ENCODE assay signal across 23 cellular contexts in genomic region chr2:112109278-112109677, GRCh38. TPM values are rescaled to one million over a fixed set of nuclear protein-coding genes. Genes with fewer than 3 reads are reported as not detected.
DNase-seq lines count a peak whose midpoint lies in the region; ATAC-seq, FAIRE-seq and TF ChIP-seq lines count a peak whose summit lies in the region.
"Had no signal": no experiment of that assay in that cellular context is flagged by ENCODE, and none has a peak within 500 bp of the region (broad histone marks: within the 10 kb centered on the region; RNA-seq: fewer than 3 reads in every experiment).

No MANE protein-coding gene starts in this region.

- peak overlapping the region; percentile 31 for H3K27ac Mint-ChIP-seq in T-helper 2 cell treated with Interferon-gamma antibody and Interleukin-4, amounts not matched to agents 5 μg/mL and 100 μg/mL, for 36 hours
- H3K27ac Mint-ChIP-seq in MCF 10A (ENCODE audit: low read depth, unreplicated experiment), result no peak overlapping the region
- H3K27ac Mint-ChIP-seq: B cell; CD4-positive, CD25-positive, alpha-beta regulatory T cell; CD8-positive, alpha-beta T cell had no signal

- no peak overlapping the region for H3K27ac ChIP-seq in K562 (ENCODE audit: extremely low read depth, low read depth, low read length)
- H3K27ac ChIP-seq: 22Rv1, BLaER1, C4-2B, GM23248 had no signal

- TF ChIP-seq RAD21 in K562 (CRISPR knock-in tag; conservative IDR thresholded peaks at IDR 0.05 in 1 of 2, IDR thresholded peaks at IDR 0.05 in 1 of 2), result no peak

- peaks cover 67% of the 10 kb centered on the region for H3K36me3 Mint-ChIP-seq in T-helper 2 cell treated with Interferon-gamma antibody and Interleukin-4, amounts not matched to agents 5 μg/mL and 100 μg/mL, for 36 hours (ENCODE audit: low read depth)
- H3K36me3 Mint-ChIP-seq in MCF 10A (ENCODE audit: insufficient read depth, unreplicated experiment), result peaks cover 65% of the 10 kb centered on the region

- no peaks in the 10 kb centered on the region for H3K79me2 ChIP-seq in K562 (ENCODE audit: control insufficient read depth, insufficient read depth, low read length)

- no peaks in the 10 kb centered on the region for H3K4me1 ChIP-seq in K562 (replicated peaks in 1 of 2; ENCODE audit: control insufficient read depth in 2 of 2, insufficient read depth in 2 of 2, low read length in 2 of 2)
- H3K4me1 ChIP-seq: BLaER1, Caco-2 had no signal

- TF ChIP-seq POLR2A in K562 (conservative IDR thresholded peaks at IDR 0.05), result no peak

- no peak for TF ChIP-seq CTCF in K562 (IDR thresholded peaks at IDR 0.05 in 2 of 3, conservative IDR thresholded peaks at IDR 0.05 in 1 of 3; ENCODE audit: insufficient read depth in 2 of 3, low read depth in 1 of 3, low read length in 3 of 3)
- TF ChIP-seq CTCF in MCF 10A (IDR thresholded peaks at IDR 0.05; ENCODE audit: unreplicated experiment), result no peak

- no peak for TF ChIP-seq EP300 in K562 (IDR thresholded peaks at IDR 0.05; ENCODE audit: low read length)

- in situ Hi-C loops in K562 (cut with MboI), result no loop called here

- no peak overlapping the region for H3K9ac ChIP-seq in K562 (ENCODE audit: insufficient read depth in 1 of 2, low read depth in 2 of 2, low read length in 2 of 2)
- H3K9ac ChIP-seq: BLaER1, GM23248 had no signal

- peaks cover 12% of the 10 kb centered on the region; the same call in 1 of the 2 replicates for H3K9me3 ChIP-seq in K562 (replicated peaks; ENCODE audit: control insufficient read depth, insufficient read depth, low read depth, low read length)

- H3K9me3 Mint-ChIP-seq in T-helper 2 cell treated with Interferon-gamma antibody and Interleukin-4, amounts not matched to agents 5 μg/mL and 100 μg/mL, for 36 hours, result peaks cover 45% of the 10 kb centered on the region
- H3K9me3 Mint-ChIP-seq in MCF 10A (ENCODE audit: unreplicated experiment), result peaks cover 14% of the 10 kb centered on the region

- no peak overlapping the region for H3K4me3 Mint-ChIP-seq in T-helper 2 cell treated with Interferon-gamma antibody and Interleukin-4, amounts not matched to agents 5 μg/mL and 100 μg/mL, for 36 hours
- no peak overlapping the region for H3K4me3 Mint-ChIP-seq in MCF 10A (ENCODE audit: unreplicated experiment)
- H3K4me3 Mint-ChIP-seq: B cell; CD4-positive, CD25-positive, alpha-beta regulatory T cell; CD8-positive, alpha-beta T cell had no signal

- no peak overlapping the region for H3K4me3 ChIP-seq in K562
- H3K4me3 ChIP-seq: BLaER1, GM23248 had no signal

- FAIRE-seq in TTC549 (lab: Jason Lieb, UNC), result peak; percentile 54
- no peak for FAIRE-seq in K562 (lab: Jason Lieb, UNC)
- FAIRE-seq: A204.1, G401.6, GM19239, H1 had no signal

- DNase-seq in T-helper 2 cell treated with Interferon-gamma antibody and Interleukin-4, amounts not matched to agents 5 μg/mL and 100 μg/mL, for 36 hours (ENCODE audit: low spot score), result no peak
- DNase-seq in T-helper 2 cell, result no peak
- no peak for DNase-seq in K562 (ENCODE audit: extremely low read depth in 1 of 4, low spot score in 3 of 4)
- no peak for DNase-seq in MCF 10A (ENCODE audit: unreplicated experiment)
- DNase-seq in NCI-H526 (lab: John Stamatoyannopoulos, UW), result no peak
- DNase-seq: Caco-2; CD4-positive, CD25-positive, alpha-beta regulatory T cell; CD8-positive, alpha-beta T cell; DMS153; DND-41; GM23248; H7; HCEC 1CT had no signal

- no peaks in the 10 kb centered on the region for H3K9me1 ChIP-seq in K562 (ENCODE audit: control insufficient read depth, insufficient read depth, low read length)

- no peaks in the 10 kb centered on the region for H3K27me3 Mint-ChIP-seq in T-helper 2 cell treated with Interferon-gamma antibody and Interleukin-4, amounts not matched to agents 5 μg/mL and 100 μg/mL, for 36 hours (ENCODE audit: low read depth)
- H3K27me3 Mint-ChIP-seq in MCF 10A (ENCODE audit: insufficient read depth, unreplicated experiment), result no peaks in the 10 kb centered on the region
- H3K27me3 Mint-ChIP-seq: B cell; CD4-positive, CD25-positive, alpha-beta regulatory T cell had no signal

- no peak overlapping the region for H2AFZ ChIP-seq in K562 (ENCODE audit: low read depth, low read length)
- H2AFZ ChIP-seq: GM23248 had no signal

- peaks cover 4% of the 10 kb centered on the region for H3K4me1 Mint-ChIP-seq in T-helper 2 cell treated with Interferon-gamma antibody and Interleukin-4, amounts not matched to agents 5 μg/mL and 100 μg/mL, for 36 hours (ENCODE audit: low read depth)
- no peaks in the 10 kb centered on the region for H3K4me1 Mint-ChIP-seq in MCF 10A (ENCODE audit: insufficient read depth, unreplicated experiment)
- H3K4me1 Mint-ChIP-seq: B cell had no signal

- no peak overlapping the region for H3K4me2 ChIP-seq in K562 (ENCODE audit: insufficient read depth, low read length)
- H3K4me2 ChIP-seq: BLaER1 had no signal

- CTCF ChIA-PET in K562 (lab: Yijun Ruan, JAX; ENCODE audit: low intra/inter-chr PET ratio), result no interaction called here
- CTCF ChIA-PET in MCF 10A (lab: Yijun Ruan, JAX), result interaction anchor here (0.5 to 1.3 kb wide), 2 partner anchors 12 to 51 kb away, joined by 3 to 6 read pairs; no protein-coding TSS in a partner anchor

- H3K27me3 ChIP-seq in K562 (ENCODE audit: control insufficient read depth in 2 of 2, insufficient read depth in 2 of 2, low read length in 2 of 2), result no peaks in the 10 kb centered on the region
- H3K27me3 ChIP-seq: BLaER1 had no signal

- ATAC-seq in K562 (no peak), HG02678 (IDR thresholded peaks at IDR 0.05; ENCODE audit: unreplicated experiment) (no peak)
- ATAC-seq: CD8-positive, alpha-beta T cell had no signal

- peaks cover 17% of the 10 kb centered on the region; the same call in 2 of the 3 replicates for H3K36me3 ChIP-seq in K562 (ENCODE audit: control insufficient read depth, insufficient read depth, low read length)

- intact Hi-C loops in K562 (cut with micrococcal nuclease) (loop anchor here (5.0 kb wide), 1 partner anchor 52 kb away; the partner anchor contains the start of gene TMEM87B), MCF 10A (cut with micrococcal nuclease) (no loop called here)

- H4K20me1 ChIP-seq in K562 (replicated peaks; ENCODE audit: control insufficient read depth, insufficient read depth, low read length), result no peaks in the 10 kb centered on the region
- H4K20me1 ChIP-seq: BLaER1 had no signal

- BruUV-seq in K562 (replicated peaks; lab: Mats Ljungman, UMichigan) (no TSS peak), MCF 10A (replicated peaks; lab: Mats Ljungman, UMichigan) (no TSS peak)

- POLR2A ChIA-PET in K562 (lab: Yijun Ruan, JAX), result interaction anchor here (1.2 kb wide), 1 partner anchor 9 kb away, joined by 5 read pairs; no protein-coding TSS in a partner anchor
- POLR2A ChIA-PET in MCF 10A (lab: Yijun Ruan, JAX), result interaction anchor here (1.0 kb wide), 1 partner anchor 9 kb away, joined by 4 read pairs; no protein-coding TSS in a partner anchor

TF ChIP-seq in K562, 482 proteins besides CTCF, POLR2A, EP300 and RAD21:
- peak; percentile 98 for TF ChIP-seq ZFP1 (CRISPR knock-in tag; IDR thresholded peaks at IDR 0.05)
- peak; percentile 64; the same call in 1 of the 2 replicates for TF ChIP-seq XRCC3 (IDR thresholded peaks at IDR 0.05)
- TF ChIP-seq ATF1 (CRISPR knock-in tag; IDR thresholded peaks at IDR 0.05), result no peak
- no peak for TF ChIP-seq ATF1 (tag; IDR thresholded peaks at IDR 0.05)
- 0 out of 4 replicates have a peak, but pooled peaks of 1 of the 2 experiments have one; percentile 30 for TF ChIP-seq TRIM24 (IDR thresholded peaks at IDR 0.05)
- peak; percentile 66; the same call in 1 of the 2 replicates for TF ChIP-seq TRIM28 (IDR thresholded peaks at IDR 0.05)
TF ChIP-seq in K562: peak in this region for 4.

RNA-seq across cellular contexts. Expression of gene FBLN7, which starts 28.9 kb away (rescaled TPM):
- not detected in 2 replicates for total RNA-seq in K562 (2011; cell fraction: chromatin; rRNA removed; ENCODE audit: low replicate concordance)
- total RNA-seq in K562 (2011; cell fraction: nucleolus; rRNA removed), result not detected in 2 replicates
- total RNA-seq in K562 (2011; cell fraction: nucleoplasm; rRNA removed), result not detected in 2 replicates
- total RNA-seq in K562 (2014; rRNA removed) (not detected in 2 replicates), K562 (2014; rRNA removed; fragmentation: Illumina TruSeq; extraction: Trizol) (not detected in 2 replicates), K562 (2015; rRNA removed; fragmentation: Illumina TruSeq; extraction: Trizol) (not detected in 2 replicates), K562 (2021) (0.13 TPM in 1 of 2 replicates, not detected in the other), MCF 10A (2022) (0.07 and 0.14 TPM in 2 replicates)
- polyA plus RNA-seq in K562 (2011; rRNA removed) (not detected in 2 replicates), K562 (2014; fragmentation: Illumina TruSeq; extraction: Trizol) (not detected in 2 replicates), K562 (2014; fragmentation: Nextera tagmentation; extraction: Ambion mirVana) (not detected), K562 (2014; rRNA removed) (not detected in 2 replicates)
- polyA plus RNA-seq in K562 (2011; cell fraction: cytosol; rRNA removed), result not detected in 2 replicates
- not detected in 2 replicates for polyA plus RNA-seq in K562 (2011; cell fraction: nucleus; rRNA removed)
- not detected in 2 replicates for polyA plus RNA-seq in K562 (2012)
- not detected in 2 replicates for polyA minus RNA-seq in K562 (2011; rRNA and poly(A)+ RNA removed)
- polyA minus RNA-seq in K562 (2011; cell fraction: cytosol; rRNA and poly(A)+ RNA removed), result not detected in 2 replicates
- polyA minus RNA-seq in K562 (2011; cell fraction: nucleus; rRNA and poly(A)+ RNA removed), result not detected in 2 replicates

RNA-seq across cellular contexts. Expression of gene TMEM87B, which starts 54.2 kb away (rescaled TPM):
- 14.2 and 41.0 TPM in 2 replicates for total RNA-seq in K562 (2011; cell fraction: chromatin; rRNA removed; ENCODE audit: low replicate concordance)
- total RNA-seq in K562 (2011; cell fraction: nucleolus; rRNA removed), result 13.8 TPM in 2 replicates
- 28.9 and 49.0 TPM in 2 replicates for total RNA-seq in K562 (2011; cell fraction: nucleoplasm; rRNA removed)
- total RNA-seq in K562 (2014; rRNA removed), result 5.7 and 6.8 TPM in 2 replicates
- 17.1 and 17.9 TPM in 2 replicates for total RNA-seq in K562 (2014; rRNA removed; fragmentation: Illumina TruSeq; extraction: Trizol)
- total RNA-seq in K562 (2015; rRNA removed; fragmentation: Illumina TruSeq; extraction: Trizol), result 11.5 and 12.3 TPM in 2 replicates
- total RNA-seq in K562 (2021), result 11.0 and 11.3 TPM in 2 replicates
- polyA plus RNA-seq in K562 (2011; rRNA removed), result 11.5 and 17.1 TPM in 2 replicates
- 4.0 and 20.9 TPM in 2 replicates for polyA plus RNA-seq in K562 (2011; cell fraction: cytosol; rRNA removed)
- polyA plus RNA-seq in K562 (2011; cell fraction: nucleus; rRNA removed), result 13.9 and 19.8 TPM in 2 replicates
- polyA plus RNA-seq in K562 (2012), result 14.0 and 14.2 TPM in 2 replicates
- polyA plus RNA-seq in K562 (2014; fragmentation: Illumina TruSeq; extraction: Trizol), result 12.6 and 14.4 TPM in 2 replicates
- 1 to 10 TPM; 3.7 to 5.8 TPM for polyA plus RNA-seq in K562 (2014; fragmentation: Nextera tagmentation; extraction: Ambion mirVana)
- 7.6 and 9.5 TPM in 2 replicates for polyA plus RNA-seq in K562 (2014; rRNA removed)
- 14.1 and 20.0 TPM in 2 replicates for polyA minus RNA-seq in K562 (2011; rRNA and poly(A)+ RNA removed)
- 14.9 and 19.5 TPM in 2 replicates for polyA minus RNA-seq in K562 (2011; cell fraction: cytosol; rRNA and poly(A)+ RNA removed)
- 8.6 and 14.1 TPM in 2 replicates for polyA minus RNA-seq in K562 (2011; cell fraction: nucleus; rRNA and poly(A)+ RNA removed)
- total RNA-seq in MCF 10A (2022), result 29.1 and 39.2 TPM in 2 replicates
